In the genomic region with DNA sequence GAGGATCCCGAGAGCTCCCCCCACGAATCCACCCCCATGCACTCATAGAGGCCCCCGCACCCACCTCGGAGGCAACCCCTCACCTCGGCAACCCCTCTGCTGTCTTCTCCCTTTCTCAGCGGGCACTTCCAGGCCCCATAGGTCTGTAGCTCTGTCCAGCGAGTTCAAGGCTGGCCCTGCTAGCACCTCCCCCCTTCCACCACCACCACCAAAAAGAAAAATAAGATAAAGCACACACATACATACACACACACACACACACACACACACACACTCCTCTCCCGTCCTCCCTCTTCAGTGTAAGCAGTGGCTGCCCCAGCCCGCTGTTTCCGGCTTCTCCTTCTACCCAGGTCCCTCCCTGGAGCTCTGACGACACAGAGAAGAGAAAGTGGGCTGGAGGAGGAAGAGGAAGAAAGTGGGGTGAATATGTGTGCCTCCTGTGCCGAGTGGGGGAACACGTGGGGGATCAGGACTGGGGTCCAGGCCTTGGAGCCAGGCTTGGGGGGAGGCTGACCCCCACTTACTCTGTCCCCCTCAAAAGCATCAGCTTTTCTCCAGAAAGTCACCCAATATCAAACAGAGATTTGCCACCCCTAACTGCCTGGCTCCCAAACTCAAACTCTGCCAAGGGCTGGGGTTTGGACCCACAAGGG, we compare ENCODE assay signal across 1 cellular context.
TF ChIP-seq lines count a peak whose summit lies in the region.

A gene with protein sequence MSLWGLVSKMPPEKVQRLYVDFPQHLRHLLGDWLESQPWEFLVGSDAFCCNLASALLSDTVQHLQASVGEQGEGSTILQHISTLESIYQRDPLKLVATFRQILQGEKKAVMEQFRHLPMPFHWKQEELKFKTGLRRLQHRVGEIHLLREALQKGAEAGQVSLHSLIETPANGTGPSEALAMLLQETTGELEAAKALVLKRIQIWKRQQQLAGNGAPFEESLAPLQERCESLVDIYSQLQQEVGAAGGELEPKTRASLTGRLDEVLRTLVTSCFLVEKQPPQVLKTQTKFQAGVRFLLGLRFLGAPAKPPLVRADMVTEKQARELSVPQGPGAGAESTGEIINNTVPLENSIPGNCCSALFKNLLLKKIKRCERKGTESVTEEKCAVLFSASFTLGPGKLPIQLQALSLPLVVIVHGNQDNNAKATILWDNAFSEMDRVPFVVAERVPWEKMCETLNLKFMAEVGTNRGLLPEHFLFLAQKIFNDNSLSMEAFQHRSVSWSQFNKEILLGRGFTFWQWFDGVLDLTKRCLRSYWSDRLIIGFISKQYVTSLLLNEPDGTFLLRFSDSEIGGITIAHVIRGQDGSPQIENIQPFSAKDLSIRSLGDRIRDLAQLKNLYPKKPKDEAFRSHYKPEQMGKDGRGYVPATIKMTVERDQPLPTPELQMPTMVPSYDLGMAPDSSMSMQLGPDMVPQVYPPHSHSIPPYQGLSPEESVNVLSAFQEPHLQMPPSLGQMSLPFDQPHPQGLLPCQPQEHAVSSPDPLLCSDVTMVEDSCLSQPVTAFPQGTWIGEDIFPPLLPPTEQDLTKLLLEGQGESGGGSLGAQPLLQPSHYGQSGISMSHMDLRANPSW (minus strand): TSS at position 317 of the 653 bp plus-strand sequence. CDS start 3,084 bp downstream, outside the sequence.

TF ChIP-seq in HepG2, 621 proteins besides CTCF, POLR2A, EP300 and RAD21 (continues in another document):
- TF ChIP-seq AFF4 (CRISPR knock-in tag; IDR thresholded peaks at IDR 0.05): 0 out of 2 replicates have a peak, but pooled peaks have one; percentile 60
- 0 out of 2 replicates have a peak, but pooled peaks have one; percentile 16 for TF ChIP-seq ATF7-NPFF (CRISPR knock-in tag; IDR thresholded peaks at IDR 0.05; ENCODE audit: low read depth)
- TF ChIP-seq KDM6A (CRISPR knock-in tag; IDR thresholded peaks at IDR 0.05; ENCODE audit: low read depth): 0 out of 2 replicates have a peak, but pooled peaks have one; percentile 15
- peak; percentile 5; the same call in 1 of the 2 replicates for TF ChIP-seq SRY (CRISPR knock-in tag; IDR thresholded peaks at IDR 0.05)
- peak; percentile 19; the same call in 1 of the 2 replicates for TF ChIP-seq ELF3 (CRISPR knock-in tag; IDR thresholded peaks at IDR 0.05)
- peak; percentile 45; the same call in 1 of the 2 replicates for TF ChIP-seq ZNF263 (CRISPR knock-in tag; IDR thresholded peaks at IDR 0.05)
- 0 out of 2 replicates have a peak, but pooled peaks have one; percentile 45 for TF ChIP-seq TGIF2 (CRISPR knock-in tag; IDR thresholded peaks at IDR 0.05)
- 0 out of 2 replicates have a peak, but pooled peaks have one; percentile 27 for TF ChIP-seq IKZF5 (CRISPR knock-in tag; IDR thresholded peaks at IDR 0.05)
- TF ChIP-seq CBX5 (CRISPR knock-in tag; IDR thresholded peaks at IDR 0.05; ENCODE audit: borderline replicate concordance): 0 out of 2 replicates have a peak, but pooled peaks have one; percentile 18
- peak; percentile 73 for TF ChIP-seq POLR2AphosphoS5 (IDR thresholded peaks at IDR 0.05; ENCODE audit: low read depth, low read length)
- peak; percentile 8 for TF ChIP-seq TEAD3 (CRISPR knock-in tag; optimal IDR thresholded peaks at IDR 0.05; ENCODE audit: borderline replicate concordance)
- no peak for TF ChIP-seq ETS1 (CRISPR knock-in tag; IDR thresholded peaks at IDR 0.05)
- TF ChIP-seq ZNF550 (CRISPR knock-in tag; IDR thresholded peaks at IDR 0.05; ENCODE audit: borderline replicate concordance): no peak
- 0 out of 2 replicates have a peak, but pooled peaks have one; percentile 35 for TF ChIP-seq TOE1 (CRISPR knock-in tag; IDR thresholded peaks at IDR 0.05)
- 0 out of 2 replicates have a peak, but pooled peaks have one; percentile 38 for TF ChIP-seq ZBTB42 (CRISPR knock-in tag; IDR thresholded peaks at IDR 0.05)
- 0 out of 2 replicates have a peak, but pooled peaks have one; percentile 41 for TF ChIP-seq ZNF563 (CRISPR knock-in tag; IDR thresholded peaks at IDR 0.05)
- TF ChIP-seq, protein P1, sequence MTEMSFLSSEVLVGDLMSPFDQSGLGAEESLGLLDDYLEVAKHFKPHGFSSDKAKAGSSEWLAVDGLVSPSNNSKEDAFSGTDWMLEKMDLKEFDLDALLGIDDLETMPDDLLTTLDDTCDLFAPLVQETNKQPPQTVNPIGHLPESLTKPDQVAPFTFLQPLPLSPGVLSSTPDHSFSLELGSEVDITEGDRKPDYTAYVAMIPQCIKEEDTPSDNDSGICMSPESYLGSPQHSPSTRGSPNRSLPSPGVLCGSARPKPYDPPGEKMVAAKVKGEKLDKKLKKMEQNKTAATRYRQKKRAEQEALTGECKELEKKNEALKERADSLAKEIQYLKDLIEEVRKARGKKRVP (CRISPR knock-in tag; IDR thresholded peaks at IDR 0.05): 0 out of 4 replicates have a peak, but pooled peaks of 1 of the 2 experiments have one; percentile 28
- peak; percentile 0; the same call in 1 of the 2 replicates for TF ChIP-seq ZFY (CRISPR knock-in tag; IDR thresholded peaks at IDR 0.05)
- TF ChIP-seq MXI1 (IDR thresholded peaks at IDR 0.05; ENCODE audit: borderline replicate concordance, low read depth, low read length): 0 out of 3 replicates have a peak, but pooled peaks have one; percentile 19
- TF ChIP-seq, protein P2, sequence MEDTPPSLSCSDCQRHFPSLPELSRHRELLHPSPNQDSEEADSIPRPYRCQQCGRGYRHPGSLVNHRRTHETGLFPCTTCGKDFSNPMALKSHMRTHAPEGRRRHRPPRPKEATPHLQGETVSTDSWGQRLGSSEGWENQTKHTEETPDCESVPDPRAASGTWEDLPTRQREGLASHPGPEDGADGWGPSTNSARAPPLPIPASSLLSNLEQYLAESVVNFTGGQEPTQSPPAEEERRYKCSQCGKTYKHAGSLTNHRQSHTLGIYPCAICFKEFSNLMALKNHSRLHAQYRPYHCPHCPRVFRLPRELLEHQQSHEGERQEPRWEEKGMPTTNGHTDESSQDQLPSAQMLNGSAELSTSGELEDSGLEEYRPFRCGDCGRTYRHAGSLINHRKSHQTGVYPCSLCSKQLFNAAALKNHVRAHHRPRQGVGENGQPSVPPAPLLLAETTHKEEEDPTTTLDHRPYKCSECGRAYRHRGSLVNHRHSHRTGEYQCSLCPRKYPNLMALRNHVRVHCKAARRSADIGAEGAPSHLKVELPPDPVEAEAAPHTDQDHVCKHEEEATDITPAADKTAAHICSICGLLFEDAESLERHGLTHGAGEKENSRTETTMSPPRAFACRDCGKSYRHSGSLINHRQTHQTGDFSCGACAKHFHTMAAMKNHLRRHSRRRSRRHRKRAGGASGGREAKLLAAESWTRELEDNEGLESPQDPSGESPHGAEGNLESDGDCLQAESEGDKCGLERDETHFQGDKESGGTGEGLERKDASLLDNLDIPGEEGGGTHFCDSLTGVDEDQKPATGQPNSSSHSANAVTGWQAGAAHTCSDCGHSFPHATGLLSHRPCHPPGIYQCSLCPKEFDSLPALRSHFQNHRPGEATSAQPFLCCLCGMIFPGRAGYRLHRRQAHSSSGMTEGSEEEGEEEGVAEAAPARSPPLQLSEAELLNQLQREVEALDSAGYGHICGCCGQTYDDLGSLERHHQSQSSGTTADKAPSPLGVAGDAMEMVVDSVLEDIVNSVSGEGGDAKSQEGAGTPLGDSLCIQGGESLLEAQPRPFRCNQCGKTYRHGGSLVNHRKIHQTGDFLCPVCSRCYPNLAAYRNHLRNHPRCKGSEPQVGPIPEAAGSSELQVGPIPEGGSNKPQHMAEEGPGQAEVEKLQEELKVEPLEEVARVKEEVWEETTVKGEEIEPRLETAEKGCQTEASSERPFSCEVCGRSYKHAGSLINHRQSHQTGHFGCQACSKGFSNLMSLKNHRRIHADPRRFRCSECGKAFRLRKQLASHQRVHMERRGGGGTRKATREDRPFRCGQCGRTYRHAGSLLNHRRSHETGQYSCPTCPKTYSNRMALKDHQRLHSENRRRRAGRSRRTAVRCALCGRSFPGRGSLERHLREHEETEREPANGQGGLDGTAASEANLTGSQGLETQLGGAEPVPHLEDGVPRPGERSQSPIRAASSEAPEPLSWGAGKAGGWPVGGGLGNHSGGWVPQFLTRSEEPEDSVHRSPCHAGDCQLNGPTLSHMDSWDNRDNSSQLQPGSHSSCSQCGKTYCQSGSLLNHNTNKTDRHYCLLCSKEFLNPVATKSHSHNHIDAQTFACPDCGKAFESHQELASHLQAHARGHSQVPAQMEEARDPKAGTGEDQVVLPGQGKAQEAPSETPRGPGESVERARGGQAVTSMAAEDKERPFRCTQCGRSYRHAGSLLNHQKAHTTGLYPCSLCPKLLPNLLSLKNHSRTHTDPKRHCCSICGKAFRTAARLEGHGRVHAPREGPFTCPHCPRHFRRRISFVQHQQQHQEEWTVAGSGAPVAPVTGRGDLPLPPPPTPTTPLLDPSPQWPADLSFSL (CRISPR knock-in tag; IDR thresholded peaks at IDR 0.05): peak; percentile 28; the same call in 1 of the 2 replicates
- no peak for TF ChIP-seq ZBTB37 (CRISPR knock-in tag; IDR thresholded peaks at IDR 0.05)
- 0 out of 2 replicates have a peak, but pooled peaks have one; percentile 43 for TF ChIP-seq CC2D1A (CRISPR knock-in tag; IDR thresholded peaks at IDR 0.05)
- 0 out of 2 replicates have a peak, but pooled peaks have one; percentile 9 for TF ChIP-seq ZBTB25 (CRISPR knock-in tag; IDR thresholded peaks at IDR 0.05)
- 0 out of 2 replicates have a peak, but pooled peaks have one; percentile 5 for TF ChIP-seq SPEN (CRISPR knock-in tag; IDR thresholded peaks at IDR 0.05; ENCODE audit: low read depth)
- no peak for TF ChIP-seq ZNF83 (CRISPR knock-in tag; IDR thresholded peaks at IDR 0.05; ENCODE audit: borderline replicate concordance)
